24 cellular contexts compared by ENCODE assay signal in genomic region chr4:38009421-38009820, GRCh38.
"Had no signal": no experiment of that assay in that cellular context is flagged by ENCODE, and none has a peak within 500 bp of the region (broad histone marks: within the 10 kb centered on the region; RNA-seq: fewer than 3 reads in every experiment).

No MANE protein-coding gene starts in this region.

- H3K27me3 ChIP-seq: dorsolateral prefrontal cortex, gastrocnemius medialis, heart right ventricle had no signal

- H3K4me3 ChIP-seq: dorsolateral prefrontal cortex, gastrocnemius medialis, lung had no signal

- H3K36me3 ChIP-seq: gastrocnemius medialis had no signal

- H3K27ac ChIP-seq: epithelial cell of prostate, gastrocnemius medialis had no signal

- DNase-seq: activated CD4-positive, alpha-beta memory T cell treated with anti-CD3 and anti-CD28 coated beads, Interleukin-2, amount 10 ng/mL, durations not matched to agents 7 days and 5 days; activated CD4-positive, alpha-beta T cell treated with anti-CD3 and anti-CD28 coated beads for 48 hours; activated CD4-positive, CD25-positive, alpha-beta regulatory T cell; activated CD8-positive, alpha-beta memory T cell treated with anti-CD3 and anti-CD28 coated beads, Interleukin-2, amount 10 ng/mL, durations not matched to agents 7 days and 5 days; activated naive CD4-positive, alpha-beta T cell; activated naive CD8-positive, alpha-beta T cell treated with anti-CD3 and anti-CD28 coated beads for 36 hours; activated T-cell treated with anti-CD3 and anti-CD28 coated beads, Interleukin-2, amount 50 U/mL, for 1 hour; amniotic stem cell; dorsolateral prefrontal cortex; endodermal cell; gastrocnemius medialis; heart right ventricle; left cardiac atrium; nephron progenitor cell; nucleus accumbens; retina; stimulated activated naive CD8-positive, alpha-beta T cell treated with anti-CD3 and anti-CD28 coated beads, Interleukin-15, Interleukin-2, amounts not matched to agents 100 U/mL and 50 U/mL, for 24 hours; substantia nigra; T-helper 1 cell; T-helper 9 cell had no signal

- H3K9me3 ChIP-seq: gastrocnemius medialis, heart right ventricle had no signal

- ATAC-seq: activated CD8-positive, alpha-beta memory T cell treated with anti-CD3 and anti-CD28 coated beads, Interleukin-2, amount 10 ng/mL, durations not matched to agents 7 days and 5 days; activated T-helper 17 cell treated with anti-CD3 and anti-CD28 coated beads, Interleukin-2, amount 50 U/mL, for 72 hours; gastrocnemius medialis; left cardiac atrium; SK-N-SH treated with all-trans-retinoic acid at 6 μM for 48 hours; stimulated activated naive CD8-positive, alpha-beta T cell treated with anti-CD3 and anti-CD28 coated beads, Interleukin-15, Interleukin-2, amounts not matched to agents 100 U/mL and 50 U/mL, for 24 hours had no signal
